In genomic region chrX:40094041-40094899, GRCh38 we compare ENCODE assay signal across 8 cellular contexts. TPM values are rescaled to one million over a fixed set of nuclear protein-coding genes. Genes with fewer than 3 reads are reported as not detected.
DNase-seq lines count a peak whose midpoint lies in the region; ATAC-seq, FAIRE-seq and TF ChIP-seq lines count a peak whose summit lies in the region.

No MANE protein-coding gene starts in this region.

- peak; percentile 45 for ATAC-seq in Right ventricle myocardium superior (ENCODE audit: poor library complexity)
- ATAC-seq in pancreas, result peak in 1 of 4 donors; percentile 3
- ATAC-seq in HG03045 (IDR thresholded peaks at IDR 0.05; ENCODE audit: unreplicated experiment), result no peak
- ATAC-seq in HG03354 (IDR thresholded peaks at IDR 0.05; ENCODE audit: poor library complexity, severe bottlenecking, unreplicated experiment), result no peak

- H4K20me1 ChIP-seq in Karpas-422 (ENCODE audit: insufficient read depth, low read depth, low read length), result peaks cover 62% of the 10 kb centered on the region

- H3K4me1 ChIP-seq in Karpas-422 (ENCODE audit: low read length) (peaks cover 72% of the 10 kb centered on the region), pancreas (peaks cover 0 to 7% (median 0%) of the 10 kb centered on the region in 3 donors)

- H3K4me3 ChIP-seq in Karpas-422 (ENCODE audit: low read length) (peak overlapping the region; percentile 66; the same call in 1 of the 2 replicates), pancreas (peak overlapping the region; percentile 55 to 84 (median 64))

- H3K27me3 ChIP-seq in Karpas-422 (ENCODE audit: low read length), result 0 out of 2 replicates have a peak, but pooled peaks cover 2% of the 10 kb centered on the region
- no peaks in the 10 kb centered on the region for H3K27me3 ChIP-seq in pancreas

- H3K27ac Mint-ChIP-seq in activated T-helper 1 cell treated with anti-CD3 and anti-CD28 coated beads, Interleukin-12 subunit alpha, Interleukin-12 subunit beta, Interleukin-2, Interleukin-4 antibody, amounts not matched to agents 30 ng/mL and 10 ng/mL and 1 ng/mL, durations not matched to agents 14 hours and 24 hours and 36 hours, result peak overlapping the region; percentile 76

- no peaks in the 10 kb centered on the region for H3K9me3 Mint-ChIP-seq in activated T-helper 1 cell treated with anti-CD3 and anti-CD28 coated beads, Interleukin-12 subunit alpha, Interleukin-12 subunit beta, Interleukin-2, Interleukin-4 antibody, amounts not matched to agents 30 ng/mL and 10 ng/mL and 1 ng/mL, durations not matched to agents 14 hours and 24 hours and 36 hours

- 0 out of 2 replicates have a peak overlapping the region, but pooled peaks have one; percentile 73 for H3K9ac ChIP-seq in Karpas-422 (ENCODE audit: low read length)

- H3K36me3 Mint-ChIP-seq in activated T-helper 1 cell treated with anti-CD3 and anti-CD28 coated beads, Interleukin-12 subunit alpha, Interleukin-12 subunit beta, Interleukin-2, Interleukin-4 antibody, amounts not matched to agents 30 ng/mL and 10 ng/mL and 1 ng/mL, durations not matched to agents 14 hours and 24 hours and 36 hours (ENCODE audit: low read depth), result peaks cover 18% of the 10 kb centered on the region

- no peak for TF ChIP-seq CTCF in C4-2B (conservative IDR thresholded peaks at IDR 0.05)
- no peak for TF ChIP-seq CTCF in pancreas (IDR thresholded peaks at IDR 0.05)

- H3K27me3 Mint-ChIP-seq in activated T-helper 1 cell treated with anti-CD3 and anti-CD28 coated beads, Interleukin-12 subunit alpha, Interleukin-12 subunit beta, Interleukin-2, Interleukin-4 antibody, amounts not matched to agents 30 ng/mL and 10 ng/mL and 1 ng/mL, durations not matched to agents 14 hours and 24 hours and 36 hours (ENCODE audit: insufficient read depth), result no peaks in the 10 kb centered on the region

- no peak for FAIRE-seq in pancreas (lab: Jason Lieb, UNC)

- peaks cover 19% of the 10 kb centered on the region for H3K79me2 ChIP-seq in Karpas-422 (ENCODE audit: low read length)

- DNase-seq in Karpas-422 (no peak), Right ventricle myocardium superior (peak; percentile 80), pancreas (peak in 3 of 6 donors; percentile 43 to 78 (median 67)), DMS79 (lab: John Stamatoyannopoulos, UW) (no peak)
- no peak for DNase-seq in activated T-helper 1 cell treated with anti-CD3 and anti-CD28 coated beads, Interleukin-12 subunit alpha, Interleukin-12 subunit beta, Interleukin-2, Interleukin-4 antibody, amounts not matched to agents 30 ng/mL and 10 ng/mL and 1 ng/mL, durations not matched to agents 14 hours and 24 hours and 36 hours (ENCODE audit: low spot score)

- H3K4me2 ChIP-seq in Karpas-422 (ENCODE audit: low read depth, low read length, poor library complexity, severe bottlenecking), result peak overlapping the region; percentile 78

- peaks cover 36% of the 10 kb centered on the region for H3K4me1 Mint-ChIP-seq in activated T-helper 1 cell treated with anti-CD3 and anti-CD28 coated beads, Interleukin-12 subunit alpha, Interleukin-12 subunit beta, Interleukin-2, Interleukin-4 antibody, amounts not matched to agents 30 ng/mL and 10 ng/mL and 1 ng/mL, durations not matched to agents 14 hours and 24 hours and 36 hours (ENCODE audit: low read depth)

- no peak overlapping the region for H2AFZ ChIP-seq in Karpas-422 (ENCODE audit: low read length)

- H3K36me3 ChIP-seq in Karpas-422 (ENCODE audit: insufficient read depth, low read length) (no peaks in the 10 kb centered on the region), pancreas (no peaks in the 10 kb centered on the region)

- no peaks in the 10 kb centered on the region for H3K9me2 ChIP-seq in Karpas-422 (replicated peaks; ENCODE audit: insufficient read depth, low read length)

- intact Hi-C loops in activated T-helper 1 cell treated with anti-CD3 and anti-CD28 coated beads, Interleukin-12 subunit alpha, Interleukin-12 subunit beta, Interleukin-2, Interleukin-4 antibody, amounts not matched to agents 30 ng/mL and 10 ng/mL and 1 ng/mL, durations not matched to agents 14 hours and 24 hours and 36 hours (cut with micrococcal nuclease), result loop anchor here (2.0 to 10.0 kb wide), 4 partner anchors 81 to 991 kb away; partner anchors contain the start of gene USP9X
- intact Hi-C loops in Right ventricle myocardium superior (cut with DNase I), result loop anchor here (10.0 kb wide), 2 partner anchors 279 to 359 kb away; no protein-coding TSS in a partner anchor
- intact Hi-C loops in pancreas (cut with DNase I), result no loop called here

- peak overlapping the region; percentile 92 for H3K4me3 Mint-ChIP-seq in activated T-helper 1 cell treated with anti-CD3 and anti-CD28 coated beads, Interleukin-12 subunit alpha, Interleukin-12 subunit beta, Interleukin-2, Interleukin-4 antibody, amounts not matched to agents 30 ng/mL and 10 ng/mL and 1 ng/mL, durations not matched to agents 14 hours and 24 hours and 36 hours

- WGBS in pancreas, 2 donors, result 1 to 5% methylated on average over 65 of the region's 76 CpGs

- H3K9me3 ChIP-seq in Karpas-422 (ENCODE audit: low read length), result no peaks in the 10 kb centered on the region
- no peaks in the 10 kb centered on the region for H3K9me3 ChIP-seq in pancreas

- peak overlapping the region; percentile 87 for H3K27ac ChIP-seq in C4-2B
- H3K27ac ChIP-seq in Karpas-422 (ENCODE audit: low read length), result no peak overlapping the region
- peak overlapping the region in 2 of 4 donors; percentile 30 to 93 for H3K27ac ChIP-seq in pancreas

RNA-seq across cellular contexts. Expression of gene BCOR, which starts 3.5 kb away (rescaled TPM):
- total RNA-seq in Karpas-422 (2014; rRNA removed; shearing (Covaris generic); ENCODE audit: low replicate concordance), result 43.7 and 49.9 TPM in 2 replicates
- 65.2 and 72.0 TPM in 2 replicates for total RNA-seq in activated T-helper 1 cell treated with anti-CD3 and anti-CD28 coated beads, Interleukin-12 subunit alpha, Interleukin-12 subunit beta, Interleukin-2, Interleukin-4 antibody, amounts not matched to agents 30 ng/mL and 10 ng/mL and 1 ng/mL, durations not matched to agents 14 hours and 24 hours and 36 hours
- 14.0 TPM for total RNA-seq in Right ventricle myocardium superior
- 10 to 100 TPM in 5 of 6 donors, 1 to 10 TPM in 1; 9.8 to 18.4 (median 13.2) TPM for total RNA-seq in pancreas
- polyA plus RNA-seq in pancreas, result 10 to 100 TPM in 1 of 2 donors, 1 to 10 TPM in 1; 6.3 to 14.3 TPM

Comparison
In these comparisons a context has a peak if more than half of its experiments do, and no peak if none do; other contexts are left out.
1. intact Hi-C loops: an anchor here in activated T-helper 1 cell treated with anti-CD3 and anti-CD28 coated beads, Interleukin-12 subunit alpha, Interleukin-12 subunit beta, Interleukin-2, Interleukin-4 antibody, amounts not matched to agents 30 ng/mL and 10 ng/mL and 1 ng/mL, durations not matched to agents 14 hours and 24 hours and 36 hours (2.0 to 10.0 kb wide) and Right ventricle myocardium superior (10.0 kb wide); none called in pancreas.